30 cellular contexts compared by ENCODE assay signal in the genomic region with DNA sequence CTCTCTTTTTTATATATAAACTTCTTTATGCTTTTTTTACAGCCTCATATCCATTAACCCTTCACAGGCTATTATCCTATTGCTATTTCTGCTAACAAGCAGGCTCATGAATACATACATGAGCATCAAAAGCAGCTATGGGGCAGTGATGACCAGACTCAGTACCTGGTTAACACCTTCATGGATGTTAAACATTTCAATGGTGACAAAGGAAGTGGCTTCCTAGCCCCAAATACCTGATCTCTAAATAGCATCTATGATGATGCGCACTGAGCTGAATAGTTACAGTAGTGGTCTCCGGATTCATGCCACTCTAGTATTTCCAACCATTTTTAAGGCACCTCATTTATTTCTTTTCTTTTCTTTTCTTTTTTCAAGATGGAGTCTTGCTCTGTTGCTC.
"Had no signal": no experiment of that assay in that cellular context is flagged by ENCODE, and none has a peak within 500 bp of the region (broad histone marks: within the 10 kb centered on the region; RNA-seq: fewer than 3 reads in every experiment).

No MANE protein-coding gene starts in this region.

- DNase-seq: activated effector memory CD4-positive, alpha-beta T cell treated with anti-CD3 and anti-CD28 coated beads, Interleukin-2, amount 50 U/mL, for 16 hours; activated effector memory CD4-positive, alpha-beta T cell treated with Interleukin-2 at 50 U/mL for 16 hours; activated gamma-delta T cell; activated gamma-delta T cell treated with Interleukin-2 at 50 U/mL for 16 hours; activated naive CD4-positive, alpha-beta T cell; activated naive CD4-positive, alpha-beta T cell treated with anti-CD3 and anti-CD28 coated beads for 36 hours; activated naive CD4-positive, alpha-beta T cell treated with anti-CD3 and anti-CD28 coated beads, Interleukin-2, amount 10 ng/mL, durations not matched to agents 7 days and 5 days; activated naive CD4-positive, alpha-beta T cell treated with anti-CD3 and anti-CD28 coated beads, Interleukin-2, amount 50 U/mL, for 16 hours; activated naive CD4-positive, alpha-beta T cell treated with Interleukin-2 at 50 U/mL for 16 hours; activated naive CD8-positive, alpha-beta T cell treated with anti-CD3 and anti-CD28 coated beads for 36 hours; activated naive CD8-positive, alpha-beta T cell treated with anti-CD3 and anti-CD28 coated beads, Interleukin-2, amount 10 ng/mL, durations not matched to agents 7 days and 5 days; activated naive CD8-positive, alpha-beta T cell treated with anti-CD3 and anti-CD28 coated beads, Interleukin-2, amount 50 U/mL, for 24 hours; activated T-cell treated with anti-CD3 and anti-CD28 coated beads, Interleukin-2, amount 50 U/mL, for 4 hours; activated T-cell treated with anti-CD3 and anti-CD28 coated beads, Interleukin-2, amount 50 U/mL, for 48 hours; activated T-cell treated with anti-CD3 and anti-CD28 coated beads, Interleukin-2, amount 50 U/mL, for 72 hours; adrenal gland; amniotic stem cell; amygdala; anterior cingulate cortex; aorta; body of pancreas; brain microvascular endothelial cell; caudate nucleus; central memory CD4-positive, alpha-beta T cell; cerebellar nuclear complex had no signal

- H3K36me3 ChIP-seq: adrenal gland, ascending aorta, brain microvascular endothelial cell, breast epithelium, cardiac muscle cell had no signal

- H3K27ac ChIP-seq: adrenal gland, ascending aorta, body of pancreas, brain microvascular endothelial cell, breast epithelium, cardiac muscle cell had no signal

- H3K4me3 ChIP-seq: adrenal gland, ascending aorta, body of pancreas, breast epithelium, cardiac muscle cell had no signal

- ATAC-seq: activated naive CD4-positive, alpha-beta T cell treated with anti-CD3 and anti-CD28 coated beads, Interleukin-2, amount 50 U/mL, for 72 hours; activated naive CD8-positive, alpha-beta T cell treated with anti-CD3 and anti-CD28 coated beads, Interleukin-2, amount 50 U/mL, for 24 hours; activated T-cell treated with anti-CD3 and anti-CD28 coated beads, Interleukin-2, amount 50 U/mL, for 4 hours; activated T-cell treated with anti-CD3 and anti-CD28 coated beads, Interleukin-2, amount 50 U/mL, for 72 hours; activated T-helper 17 cell treated with anti-CD3 and anti-CD28 coated beads, Interleukin-2, amount 50 U/mL, for 72 hours; body of pancreas had no signal

- H3K27me3 ChIP-seq: adrenal gland, ascending aorta, body of pancreas, brain microvascular endothelial cell, breast epithelium, cardiac muscle cell had no signal

- H3K9me3 ChIP-seq: adrenal gland, ascending aorta, body of pancreas, breast epithelium had no signal
